Comparison of ENCODE assay signal across 8 cellular contexts in genomic region chr5:154447074-154447725, GRCh38. TPM values are rescaled to one million over a fixed set of nuclear protein-coding genes. Genes with fewer than 3 reads are reported as not detected.
DNase-seq lines count a peak whose midpoint lies in the region; ATAC-seq and TF ChIP-seq lines count a peak whose summit lies in the region.

No MANE protein-coding gene starts in this region.

- H3K9me3 ChIP-seq in naive thymus-derived CD4-positive, alpha-beta T cell (ENCODE audit: control insufficient read depth in 2 of 3, low read length in 3 of 3), result no peaks in the 10 kb centered on the region

- H3K27me3 Mint-ChIP-seq in naive thymus-derived CD4-positive, alpha-beta T cell, result no peaks in the 10 kb centered on the region

- peaks cover 5% of the 10 kb centered on the region for H3K36me3 ChIP-seq in BJ (ENCODE audit: control insufficient read depth, insufficient read depth, low read length)
- peaks cover 0 to 24% (median 11%) of the 10 kb centered on the region in 3 experiments for H3K36me3 ChIP-seq in naive thymus-derived CD4-positive, alpha-beta T cell (ENCODE audit: control insufficient read depth in 2 of 3, insufficient read depth in 3 of 3, low read length in 3 of 3)

- ATAC-seq in naive thymus-derived CD4-positive, alpha-beta T cell, result no peak
- ATAC-seq in esophagus mucosa, result no peak
- ATAC-seq in GM19023 (IDR thresholded peaks at IDR 0.05; ENCODE audit: unreplicated experiment), result no peak
- ATAC-seq in GM18519 (IDR thresholded peaks at IDR 0.05; ENCODE audit: low FRiP score, unreplicated experiment), result no peak

- intact Hi-C loops in naive thymus-derived CD4-positive, alpha-beta T cell (cut with micrococcal nuclease), result loop anchor here in 1 of 2 donors (2.0 to 5.0 kb wide), 2 partner anchors 40 to 492 kb away; partner anchors contain the start of gene GEMIN5

- peaks cover 0 to 3% (median 0%) of the 10 kb centered on the region in 11 donors for H3K9me3 Mint-ChIP-seq in naive thymus-derived CD4-positive, alpha-beta T cell

- peak overlapping the region; percentile 89 to 96 (median 92) for H3K4me3 Mint-ChIP-seq in naive thymus-derived CD4-positive, alpha-beta T cell

- DNase-seq in BJ (ENCODE audit: low read depth) (no peak), LNCaP clone FGC (ENCODE audit: low read depth) (no peak), cerebellum (ENCODE audit: low spot score) (peak; percentile 5), GM10248 (ENCODE audit: extremely low spot score) (no peak)
- peak in 5 of 9 donors; percentile 13 to 26 (median 22) for DNase-seq in naive thymus-derived CD4-positive, alpha-beta T cell

- peak overlapping the region; percentile 83 for H3K27ac ChIP-seq in naive thymus-derived CD4-positive, alpha-beta T cell (ENCODE audit: low read depth, low read length)

- CTCF ChIA-PET in BJ (lab: Yijun Ruan, JAX) (interaction anchor here (0.9 to 1.7 kb wide), 2 partner anchors 20 to 375 kb away, joined by 3 to 5 read pairs; no protein-coding TSS in a partner anchor), GM10248 (lab: Yijun Ruan, JAX) (interaction anchor here (0.9 to 7.8 kb wide), 9 partner anchors 10 to 375 kb away, joined by 3 to 38 read pairs (median 4); no protein-coding TSS in a partner anchor)
- CTCF ChIA-PET in naive thymus-derived CD4-positive, alpha-beta T cell (lab: Charles Lee), result interaction anchor here (1.0 to 1.5 kb wide), 2 partner anchors 10 to 20 kb away, joined by 3 read pairs; no protein-coding TSS in a partner anchor

- H3K27me3 ChIP-seq in BJ (ENCODE audit: control insufficient read depth, insufficient read depth, low read length), result no peaks in the 10 kb centered on the region
- H3K27me3 ChIP-seq in naive thymus-derived CD4-positive, alpha-beta T cell (ENCODE audit: control insufficient read depth in 2 of 2, insufficient read depth in 2 of 2, low read length in 2 of 2), result no peaks in the 10 kb centered on the region

- peaks cover 30 to 66% (median 60%) of the 10 kb centered on the region in 7 donors for H3K4me1 Mint-ChIP-seq in naive thymus-derived CD4-positive, alpha-beta T cell

- POLR2A ChIA-PET in BJ (lab: Charles Lee) (interaction anchor here (0.8 kb wide), 1 partner anchor 10 kb away, joined by 3 read pairs; no protein-coding TSS in a partner anchor), GM10248 (lab: Yijun Ruan, JAX) (no interaction called here)
- POLR2A ChIA-PET in naive thymus-derived CD4-positive, alpha-beta T cell (lab: Charles Lee), result interaction anchor here (1.2 kb wide), 1 partner anchor 257 kb away, joined by 4 read pairs; the partner anchor contains the start of gene GALNT10

- H3K36me3 Mint-ChIP-seq in naive thymus-derived CD4-positive, alpha-beta T cell, result peaks cover 10 to 21% (median 15%) of the 10 kb centered on the region in 5 donors

- H3K4me3 ChIP-seq in BJ (ENCODE audit: low read depth, low read length) (peak overlapping the region; percentile 92), LNCaP clone FGC (ENCODE audit: low read depth, low read length) (peak overlapping the region; percentile 99)
- peak overlapping the region; percentile 64 for H3K4me3 ChIP-seq in naive thymus-derived CD4-positive, alpha-beta T cell (ENCODE audit: low read length)

- peaks cover 16 to 35% of the 10 kb centered on the region in 2 donors for H3K4me1 ChIP-seq in naive thymus-derived CD4-positive, alpha-beta T cell (ENCODE audit: control insufficient read depth in 2 of 2, insufficient read depth in 2 of 2, low read length in 2 of 2)

- TF ChIP-seq CTCF in BJ (IDR thresholded peaks at IDR 0.05; ENCODE audit: insufficient read depth, low read depth, low read length), result no peak
- no peak for TF ChIP-seq CTCF in LNCaP clone FGC (IDR thresholded peaks at IDR 0.05; ENCODE audit: control insufficient read depth, extremely low read depth, insufficient read depth)
- no peak for TF ChIP-seq CTCF in GM10248 (IDR thresholded peaks at IDR 0.05; ENCODE audit: control extremely low read depth, extremely low read depth, low read depth, missing control alignments)

- peak overlapping the region; percentile 71 to 94 (median 86) for H3K27ac Mint-ChIP-seq in naive thymus-derived CD4-positive, alpha-beta T cell

RNA-seq across cellular contexts. Expression of gene SAP30L, which starts 1.4 kb away (rescaled TPM):
- polyA plus RNA-seq in BJ (2011; rRNA removed), result 26.3 and 41.2 TPM in 2 replicates
- polyA minus RNA-seq in BJ (2011; rRNA and poly(A)+ RNA removed), result 12.1 and 12.9 TPM in 2 replicates
- 15.1 TPM for total RNA-seq in cerebellum
- total RNA-seq in naive thymus-derived CD4-positive, alpha-beta T cell, result 10 to 100 TPM; 31.1 to 45.7 (median 35.9) TPM
- polyA plus RNA-seq in naive thymus-derived CD4-positive, alpha-beta T cell, result 10 to 100 TPM; 18.1 to 27.2 TPM
- total RNA-seq in esophagus mucosa, result 19.4 TPM

RNA-seq across cellular contexts. Expression of gene HAND1, which starts 30.8 kb away (rescaled TPM):
- not detected in 2 replicates for polyA plus RNA-seq in BJ (2011; rRNA removed)
- not detected in 2 replicates for polyA minus RNA-seq in BJ (2011; rRNA and poly(A)+ RNA removed)
- total RNA-seq in cerebellum (not detected), esophagus mucosa (not detected)
- not detected for total RNA-seq in naive thymus-derived CD4-positive, alpha-beta T cell
- polyA plus RNA-seq in naive thymus-derived CD4-positive, alpha-beta T cell, result not detected

Comparison
In these comparisons a context has a peak if more than half of its experiments do, and no peak if none do; other contexts are left out.
1. DNase-seq: peak in cerebellum (single experiment) and naive thymus-derived CD4-positive, alpha-beta T cell (5 of 9); none in BJ (single experiment), LNCaP clone FGC (single experiment) and GM10248 (single experiment).
2. Peak in every context shown above with its lines, with median percentiles within 50 percentile points of each other: H3K4me3 ChIP-seq.